In the genomic region with DNA sequence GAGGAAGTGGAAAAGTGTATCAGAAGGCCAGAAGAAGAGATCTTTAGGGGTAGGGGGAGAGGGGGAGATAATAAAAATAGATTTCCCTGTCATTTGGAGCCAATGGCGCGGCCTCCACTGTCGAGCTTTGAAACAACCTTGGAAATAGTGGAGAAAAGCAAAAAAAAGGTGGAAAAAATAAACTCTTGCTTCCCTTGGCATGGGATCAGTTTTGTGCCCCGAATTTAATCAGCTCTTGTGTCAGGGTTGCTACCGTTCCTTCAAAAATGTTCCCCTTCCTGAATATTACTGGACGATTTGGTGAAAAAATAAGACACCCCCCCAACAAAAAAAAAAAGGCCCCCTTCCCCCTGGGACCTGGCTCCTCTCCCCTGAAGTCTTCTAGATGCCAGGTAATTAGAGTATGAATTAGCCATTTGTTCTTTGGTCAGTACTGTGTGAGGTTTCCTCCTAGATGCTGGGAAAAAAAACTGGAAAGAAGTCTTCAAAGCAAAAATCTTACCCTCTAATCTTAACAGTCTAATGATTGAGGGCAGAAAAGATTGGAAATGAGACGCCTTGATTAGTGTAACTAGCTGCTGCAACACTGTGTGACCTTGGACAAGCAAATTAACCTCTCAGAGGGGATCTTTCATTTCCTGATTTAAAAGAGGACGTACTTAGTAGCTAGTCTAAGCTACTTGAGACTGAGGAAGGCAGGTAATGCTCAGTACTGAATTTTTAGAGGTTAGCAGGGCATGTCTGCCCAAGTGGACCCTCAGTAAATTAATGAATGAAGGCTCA, we compare ENCODE assay signal across 7 cellular contexts. TPM values are rescaled to one million over a fixed set of nuclear protein-coding genes. Genes with fewer than 3 reads are reported as not detected.
A peak's percentile ranks its signal among the peaks of the same experiment; 100 is the strongest.
DNase-seq lines count a peak whose midpoint lies in the region; ATAC-seq, FAIRE-seq and TF ChIP-seq lines count a peak whose summit lies in the region.

No MANE protein-coding gene starts in this region.

- H4K20me1 ChIP-seq in SU-DHL-6 (ENCODE audit: low read depth, low read length) = peaks cover 28% of the 10 kb centered on the region

- peaks cover 46% of the 10 kb centered on the region for H3K79me2 ChIP-seq in SU-DHL-6 (ENCODE audit: insufficient read depth, low read length)

- TF ChIP-seq CTCF in SU-DHL-6 (IDR thresholded peaks at IDR 0.05; ENCODE audit: insufficient read depth, low read length, poor library complexity, severe bottlenecking) (no peak), epithelial cell of proximal tubule (conservative IDR thresholded peaks at IDR 0.05; ENCODE audit: low read depth, low read length) (no peak), nephron progenitor cell (IDR thresholded peaks at IDR 0.05) (no peak)

- H3K36me3 ChIP-seq in SU-DHL-6 (ENCODE audit: low read length) = peaks cover 32% of the 10 kb centered on the region

- H3K9me2 ChIP-seq in SU-DHL-6 (replicated peaks; ENCODE audit: insufficient read depth, low read length) = no peaks in the 10 kb centered on the region

- peaks cover 5% of the 10 kb centered on the region for H3K27me3 Mint-ChIP-seq in nephron progenitor cell (ENCODE audit: low read depth, poor library complexity)

- H3K4me2 ChIP-seq in SU-DHL-6 (ENCODE audit: low read depth, low read length, poor library complexity, severe bottlenecking) = peak overlapping the region; percentile 84

- H3K9me3 Mint-ChIP-seq in nephron progenitor cell = peaks cover 3% of the 10 kb centered on the region

- H2AFZ ChIP-seq in SU-DHL-6 (ENCODE audit: low read depth, low read length, severe bottlenecking) = peak overlapping the region; percentile 10

- peak; percentile 83 for TF ChIP-seq POLR2A in GM12891 (IDR thresholded peaks at IDR 0.05; ENCODE audit: low read depth, low read length)

- no peak for ATAC-seq in GM21381 (IDR thresholded peaks at IDR 0.05; ENCODE audit: unreplicated experiment)

- FAIRE-seq in GM12891 (lab: Jason Lieb, UNC) = peak; percentile 52

- H3K9ac ChIP-seq in SU-DHL-6 (ENCODE audit: low read length) = peak overlapping the region; percentile 86

- H3K27ac ChIP-seq in SU-DHL-6 (ENCODE audit: low read depth, low read length) = peak overlapping the region; percentile 82

- no peaks in the 10 kb centered on the region for H3K27me3 ChIP-seq in SU-DHL-6 (ENCODE audit: low read length)

- H3K4me1 Mint-ChIP-seq in nephron progenitor cell = peaks cover 50% of the 10 kb centered on the region

- DNase-seq in GM12891 (ENCODE audit: insufficient read length, low spot score) = no peak
- peak; percentile 40 for DNase-seq in LoVo (ENCODE audit: low spot score)
- no peak for DNase-seq in epithelial cell of proximal tubule (ENCODE audit: low read depth)
- no peak for DNase-seq in nephron progenitor cell
- DNase-seq in activated CD4-positive, CD25-positive, alpha-beta regulatory T cell (lab: John Stamatoyannopoulos, UW) = no peak

- H3K9me3 ChIP-seq in SU-DHL-6 (ENCODE audit: insufficient read depth, low read length) = no peaks in the 10 kb centered on the region

- peaks cover 35% of the 10 kb centered on the region for H3K36me3 Mint-ChIP-seq in nephron progenitor cell (ENCODE audit: low read depth)

- H3F3A ChIP-seq in SU-DHL-6 (ENCODE audit: insufficient read depth) = peaks cover 38% of the 10 kb centered on the region; the same call in 1 of the 2 replicates

- H3K27ac Mint-ChIP-seq in nephron progenitor cell = peak overlapping the region; percentile 98

- H3K4me3 ChIP-seq in SU-DHL-6 (ENCODE audit: insufficient read depth, low read length, poor library complexity, severe bottlenecking) (peak overlapping the region; percentile 73), epithelial cell of proximal tubule (ENCODE audit: low read depth, low read length) (peak overlapping the region; percentile 88)

- H3K4me3 Mint-ChIP-seq in nephron progenitor cell = peak overlapping the region; percentile 99

TF ChIP-seq in GM12891, 5 proteins besides CTCF, POLR2A, EP300 and RAD21:
- peak; percentile 40; the same call in 1 of the 2 replicates for TF ChIP-seq TAF1 (IDR thresholded peaks at IDR 0.05; ENCODE audit: low read depth, low read length)
- TF ChIP-seq POU2F2 (IDR thresholded peaks at IDR 0.05; ENCODE audit: low read depth, low read length) = no peak
- no peak for TF ChIP-seq PAX5 (IDR thresholded peaks at IDR 0.05; ENCODE audit: insufficient read depth, low read length, severe bottlenecking)
- TF ChIP-seq SPI1 (IDR thresholded peaks at IDR 0.05; ENCODE audit: low read depth, low read length) = peak; percentile 70
- peak; percentile 82 for TF ChIP-seq POLR2AphosphoS5 (IDR thresholded peaks at IDR 0.05; ENCODE audit: low read depth, low read length)

RNA-seq across cellular contexts. Expression of gene RBM39, which starts 0.9 kb away (rescaled TPM):
- 170 TPM for polyA plus RNA-seq in GM12891 (2012; ENCODE audit: low read depth, missing spikeins)
- total RNA-seq in epithelial cell of proximal tubule = 117 and 148 TPM in 2 replicates

RNA-seq across cellular contexts. Expression of gene PHF20, which starts 28.9 kb away (rescaled TPM):
- polyA plus RNA-seq in GM12891 (2012; ENCODE audit: low read depth, missing spikeins) = 38.6 TPM
- 19.0 and 28.4 TPM in 2 replicates for total RNA-seq in epithelial cell of proximal tubule

RNA-seq across cellular contexts. Expression of gene ROMO1, which starts 43.7 kb away (rescaled TPM):
- 268 TPM for polyA plus RNA-seq in GM12891 (2012; ENCODE audit: low read depth, missing spikeins)
- 523 and 938 TPM in 2 replicates for total RNA-seq in epithelial cell of proximal tubule

RNA-seq across cellular contexts. Expression of gene NFS1, which starts 43.8 kb away (rescaled TPM):
- polyA plus RNA-seq in GM12891 (2012; ENCODE audit: low read depth, missing spikeins) = 23.4 TPM
- 10.3 and 39.9 TPM in 2 replicates for total RNA-seq in epithelial cell of proximal tubule
